Comparison of ENCODE assay signal across 21 cellular contexts in genomic region chr5:126137771-126138474, GRCh38.
A peak's percentile ranks its signal among the peaks of the same experiment; 100 is the strongest.
DNase-seq lines count a peak whose midpoint lies in the region; ATAC-seq and TF ChIP-seq lines count a peak whose summit lies in the region.
"Had no signal": no experiment of that assay in that cellular context is flagged by ENCODE, and none has a peak within 500 bp of the region (broad histone marks: within the 10 kb centered on the region; RNA-seq: fewer than 3 reads in every experiment).

No MANE protein-coding gene starts in this region.

- no peak overlapping the region for H4K91ac ChIP-seq in trophoblast cell (ENCODE audit: low read depth, low read length)

- no peaks in the 10 kb centered on the region for H4K20me1 ChIP-seq in GM23338 (replicated peaks; ENCODE audit: insufficient read depth)

- peak; percentile 46; the same call in 2 of the 3 replicates for ATAC-seq in GM23338
- no peak for ATAC-seq in HG03521 (IDR thresholded peaks at IDR 0.05; ENCODE audit: unreplicated experiment)
- ATAC-seq: K562; naive thymus-derived CD4-positive, alpha-beta T cell; psoas muscle had no signal

- H3K4me2 ChIP-seq in GM23338 = peak overlapping the region; percentile 50; the same call in 1 of the 2 replicates
- no peak overlapping the region for H3K4me2 ChIP-seq in trophoblast cell (ENCODE audit: low read length)

- no peak overlapping the region for H4K8ac ChIP-seq in trophoblast cell (ENCODE audit: low read depth, low read length)

- H3K4me3 ChIP-seq in GM23338 (no peak overlapping the region), fibroblast of the aortic adventitia (ENCODE audit: low read depth, low read length) (no peak overlapping the region), trophoblast cell (ENCODE audit: low read depth, low read length) (no peak overlapping the region)
- H3K4me3 ChIP-seq: adrenal gland, cardiac muscle cell, K562, psoas muscle, spleen, suprapubic skin had no signal

- H2BK120ac ChIP-seq in trophoblast cell (ENCODE audit: insufficient read depth, low read length, poor library complexity) = no peak overlapping the region

- no peak overlapping the region for H3K14ac ChIP-seq in trophoblast cell (ENCODE audit: low read length)

- no peaks in the 10 kb centered on the region for H3K27me3 ChIP-seq in GM23338 (ENCODE audit: insufficient read depth)
- no peaks in the 10 kb centered on the region for H3K27me3 ChIP-seq in trophoblast cell (ENCODE audit: insufficient read depth, low read length)
- H3K27me3 ChIP-seq: adrenal gland, cardiac muscle cell, spleen, suprapubic skin had no signal

- H3K27ac ChIP-seq in GM23338 (ENCODE audit: low read depth) = peak overlapping the region; percentile 45
- peak overlapping the region; percentile 38 for H3K27ac ChIP-seq in trophoblast cell (ENCODE audit: low read depth, low read length)
- no peak overlapping the region for H3K27ac ChIP-seq in substantia nigra (ENCODE audit: low read depth, low read length, poor library complexity, severe bottlenecking)
- H3K27ac ChIP-seq: adrenal gland, cardiac muscle cell, HL-60, psoas muscle, spleen, suprapubic skin had no signal

- H3K79me2 ChIP-seq in GM23338 (replicated peaks; ENCODE audit: insufficient read depth) = no peaks in the 10 kb centered on the region
- H3K79me2 ChIP-seq in trophoblast cell (ENCODE audit: control insufficient read depth, insufficient read depth, low read length, poor library complexity) = no peaks in the 10 kb centered on the region

- no peak overlapping the region for H3K23ac ChIP-seq in trophoblast cell (ENCODE audit: low read length)

- H2AFZ ChIP-seq in GM23338 = peak overlapping the region; percentile 67; the same call in 1 of the 2 replicates
- H2AFZ ChIP-seq in trophoblast cell (ENCODE audit: insufficient read depth, low read length, poor library complexity) = no peak overlapping the region

- no peak overlapping the region for H3K9ac ChIP-seq in trophoblast cell (ENCODE audit: low read length)

- no peak for DNase-seq in GM23338 (ENCODE audit: low spot score)
- DNase-seq in RPMI7951 (ENCODE audit: low read depth) = peak; percentile 58
- peak; percentile 15 for DNase-seq in fibroblast of the aortic adventitia (ENCODE audit: low read depth)
- no peak for DNase-seq in trophoblast cell
- DNase-seq in NCI-H128 (lab: John Stamatoyannopoulos, UW; ENCODE audit: unreplicated experiment) = no peak
- DNase-seq in substantia nigra (lab: John Stamatoyannopoulos, UW) = no peak
- no peak for DNase-seq in NCI-H1092 treated with DMSO at 0.1 percent for 48 hours (lab: John Stamatoyannopoulos, UW)
- DNase-seq: activated CD4-positive, alpha-beta T cell treated with anti-CD3 and anti-CD28 coated beads for 4 hours; activated effector memory CD4-positive, alpha-beta T cell treated with Interleukin-2 at 50 U/mL for 16 hours; adrenal gland; head of caudate nucleus; naive thymus-derived CD4-positive, alpha-beta T cell; NCI-H1092; psoas muscle; spleen had no signal

- no peak overlapping the region for H3K18ac ChIP-seq in trophoblast cell (ENCODE audit: low read length)

- H3K36me3 ChIP-seq in GM23338 (ENCODE audit: insufficient read depth) = no peaks in the 10 kb centered on the region
- H3K36me3 ChIP-seq in trophoblast cell (ENCODE audit: control insufficient read depth in 1 of 2, insufficient read depth in 2 of 2, low read length in 2 of 2) = no peaks in the 10 kb centered on the region
- H3K36me3 ChIP-seq: adrenal gland, cardiac muscle cell, spleen, suprapubic skin had no signal

- 0 out of 3 replicates have a peak, but pooled peaks cover 4% of the 10 kb centered on the region for H3K36me3 Mint-ChIP-seq in GM23338 (ENCODE audit: low read depth)

- no peaks in the 10 kb centered on the region for H3K79me1 ChIP-seq in trophoblast cell (ENCODE audit: low read length)

- peak overlapping the region; percentile 80; the same call in 1 of the 2 replicates for H3K27ac Mint-ChIP-seq in GM23338
- H3K27ac Mint-ChIP-seq: B cell; naive thymus-derived CD4-positive, alpha-beta T cell had no signal

- H3K4me1 Mint-ChIP-seq in GM23338 = peaks cover 35% of the 10 kb centered on the region
- H3K4me1 Mint-ChIP-seq: B cell; naive thymus-derived CD4-positive, alpha-beta T cell had no signal

- no CpG with 5 or more reads among the region's 2 CpGs for WGBS in trophoblast cell (ENCODE audit: extremely low coverage, insufficient coverage, insufficient read length)

- H3K4ac ChIP-seq in trophoblast cell (ENCODE audit: low read depth, low read length) = no peak overlapping the region

- H3K4me3 Mint-ChIP-seq in GM23338 = no peak overlapping the region
- H3K4me3 Mint-ChIP-seq: B cell; naive thymus-derived CD4-positive, alpha-beta T cell had no signal

- TF ChIP-seq CTCF in GM23338 (conservative IDR thresholded peaks at IDR 0.05; ENCODE audit: low read depth in 2 of 2) (no peak), fibroblast of the aortic adventitia (IDR thresholded peaks at IDR 0.05; ENCODE audit: insufficient read depth, low read length) (no peak)

- no peaks in the 10 kb centered on the region for H3K9me3 ChIP-seq in trophoblast cell (ENCODE audit: insufficient read depth, low read depth, low read length)
- H3K9me3 ChIP-seq: adrenal gland, psoas muscle, suprapubic skin had no signal

- H2BK5ac ChIP-seq in trophoblast cell (ENCODE audit: low read depth, low read length, poor library complexity) = no peak overlapping the region

- no peak overlapping the region for H2BK12ac ChIP-seq in trophoblast cell (ENCODE audit: low read length)

- no peak overlapping the region for H4K12ac ChIP-seq in trophoblast cell (ENCODE audit: low read depth, low read length)

- no peaks in the 10 kb centered on the region for H3K27me3 Mint-ChIP-seq in GM23338 (ENCODE audit: insufficient read depth, low read depth, poor library complexity)
- H3K27me3 Mint-ChIP-seq: B cell; naive thymus-derived CD4-positive, alpha-beta T cell had no signal

- H3K9me2 ChIP-seq in GM23338 (ENCODE audit: insufficient read depth) = peaks cover 9% of the 10 kb centered on the region; the same call in 1 of the 2 replicates

- no peaks in the 10 kb centered on the region for H3F3A ChIP-seq in GM23338 (replicated peaks; ENCODE audit: low read depth)

- H3K4me1 ChIP-seq in GM23338 (ENCODE audit: insufficient read depth) (peaks cover 34% of the 10 kb centered on the region), trophoblast cell (ENCODE audit: control insufficient read depth in 1 of 2, insufficient read depth in 2 of 2, low read length in 2 of 2) (no peaks in the 10 kb centered on the region)
- H3K4me1 ChIP-seq: psoas muscle, spleen had no signal

- no peaks in the 10 kb centered on the region for H3K9me3 Mint-ChIP-seq in GM23338

- H2AK5ac ChIP-seq in trophoblast cell (ENCODE audit: low read length) = no peak overlapping the region

TF ChIP-seq in GM23338, 12 proteins besides CTCF, POLR2A, EP300 and RAD21 (continues in another document):
- no peak for TF ChIP-seq POLR2AphosphoS5 (IDR thresholded peaks at IDR 0.05; ENCODE audit: low read depth)
- no peak for TF ChIP-seq NANOG (IDR thresholded peaks at IDR 0.05; ENCODE audit: borderline replicate concordance)
- no peak for TF ChIP-seq ETS1 (IDR thresholded peaks at IDR 0.05)
- no peak for TF ChIP-seq STAT1 (IDR thresholded peaks at IDR 0.05; ENCODE audit: unreplicated experiment)
- TF ChIP-seq JUNB (IDR thresholded peaks at IDR 0.05; ENCODE audit: unreplicated experiment) = no peak
- TF ChIP-seq EZH2phosphoT487 (IDR thresholded peaks at IDR 0.05; ENCODE audit: unreplicated experiment) = no peak
- TF ChIP-seq REST (IDR thresholded peaks at IDR 0.05; ENCODE audit: unreplicated experiment) = no peak

Comparison
In these comparisons a context has a peak if more than half of its experiments do, and no peak if none do; other contexts are left out.
1. DNase-seq: peak in RPMI7951 (single experiment) and fibroblast of the aortic adventitia (single experiment); none in GM23338 (single experiment), trophoblast cell (0 of 2), NCI-H128 (single experiment), substantia nigra (0 of 49) and NCI-H1092 treated with DMSO at 0.1 percent for 48 hours (single experiment).